Comparison of ENCODE assay signal across 28 cellular contexts in genomic region chr2:126579868-126580267, GRCh38.
"Had no signal": no experiment of that assay in that cellular context is flagged by ENCODE, and none has a peak within 500 bp of the region (broad histone marks: within the 10 kb centered on the region; RNA-seq: fewer than 3 reads in every experiment).

No MANE protein-coding gene starts in this region.

- H3K9me3 ChIP-seq: colonic mucosa, esophagus muscularis mucosa, esophagus squamous epithelium, gastrocnemius medialis, gastroesophageal sphincter had no signal

- H3K27ac ChIP-seq: colonic mucosa, coronary artery, dorsolateral prefrontal cortex, epithelial cell of prostate, esophagus muscularis mucosa, esophagus squamous epithelium, foreskin keratinocyte, gastrocnemius medialis, gastroesophageal sphincter, heart left ventricle, heart right ventricle had no signal

- H3K27me3 Mint-ChIP-seq: dendritic cell treated with granulocyte-macrophage colony-stimulating factor and Interleukin-4, amounts not matched to agents 40 ng/mL and 50 ng/mL, for 4 days had no signal

- FAIRE-seq: colon, endometrium, endothelial cell of umbilical vein, frontal cortex had no signal

- H3K4me3 ChIP-seq: colonic mucosa, coronary artery, dorsolateral prefrontal cortex, esophagus muscularis mucosa, esophagus squamous epithelium, gastrocnemius medialis, gastroesophageal sphincter, heart left ventricle, heart right ventricle had no signal

- H3K4me3 Mint-ChIP-seq: dendritic cell treated with granulocyte-macrophage colony-stimulating factor and Interleukin-4, amounts not matched to agents 40 ng/mL and 50 ng/mL, for 4 days; effector memory CD8-positive, alpha-beta T cell; endodermal cell had no signal

- H3K9me3 Mint-ChIP-seq: dendritic cell treated with granulocyte-macrophage colony-stimulating factor and Interleukin-4, amounts not matched to agents 40 ng/mL and 50 ng/mL, for 4 days; effector memory CD8-positive, alpha-beta T cell; endodermal cell had no signal

- ATAC-seq: effector memory CD8-positive, alpha-beta T cell; esophagus mucosa; foreskin keratinocyte; gastrocnemius medialis; gastroesophageal sphincter; heart left ventricle; heart right ventricle had no signal

- H3K27me3 ChIP-seq: colonic mucosa, dorsolateral prefrontal cortex, esophagus muscularis mucosa, esophagus squamous epithelium, foreskin keratinocyte, gastrocnemius medialis, gastroesophageal sphincter, heart left ventricle, heart right ventricle had no signal

- DNase-seq: colonic mucosa; cortex of kidney; dermis blood vessel endothelial cell; dorsolateral prefrontal cortex; effector CD4-positive, alpha-beta T cell; effector CD8-positive, alpha-beta T cell; effector memory CD4-positive, alpha-beta T cell; effector memory CD8-positive, alpha-beta T cell; endodermal cell; erythroblast; esophagus squamous epithelium; foreskin fibroblast; foreskin keratinocyte; gastrocnemius medialis; glutamatergic neuron; head of caudate nucleus; heart left ventricle; heart right ventricle had no signal

- H3K4me1 ChIP-seq: colonic mucosa, esophagus muscularis mucosa, esophagus squamous epithelium, foreskin keratinocyte, gastrocnemius medialis, gastroesophageal sphincter, heart left ventricle, heart right ventricle had no signal

- H3K4me1 Mint-ChIP-seq: endodermal cell had no signal

- H3K27ac Mint-ChIP-seq: dendritic cell treated with granulocyte-macrophage colony-stimulating factor and Interleukin-4, amounts not matched to agents 40 ng/mL and 50 ng/mL, for 4 days; effector memory CD8-positive, alpha-beta T cell; endodermal cell had no signal

- H3K36me3 ChIP-seq: colonic mucosa, esophagus muscularis mucosa, esophagus squamous epithelium, gastrocnemius medialis, gastroesophageal sphincter, heart left ventricle, heart right ventricle had no signal
